ENCODE assay signal across 16 cellular contexts in genomic region chr21:46483300-46484295, GRCh38. TPM values are rescaled to one million over a fixed set of nuclear protein-coding genes. Genes with fewer than 3 reads are reported as not detected.
DNase-seq lines count a peak whose midpoint lies in the region; ATAC-seq, FAIRE-seq and TF ChIP-seq lines count a peak whose summit lies in the region.
"Had no signal": no experiment of that assay in that cellular context is flagged by ENCODE, and none has a peak within 500 bp of the region (broad histone marks: within the 10 kb centered on the region; RNA-seq: fewer than 3 reads in every experiment).

No MANE protein-coding gene starts in this region.

- H3K9ac ChIP-seq in K562 (ENCODE audit: insufficient read depth in 1 of 2, low read depth in 2 of 2, low read length in 2 of 2): no peak overlapping the region

- H3K79me2 ChIP-seq in K562 (ENCODE audit: control insufficient read depth, insufficient read depth, low read length): peaks cover 14% of the 10 kb centered on the region; the same call in 1 of the 3 replicates

- intact Hi-C loops in K562 (cut with micrococcal nuclease): no loop called here
- intact Hi-C loops in natural killer cell (cut with micrococcal nuclease): loop anchor here (2.0 to 5.0 kb wide), 2 partner anchors 54 to 59 kb away; no protein-coding TSS in a partner anchor

- peaks cover 10% of the 10 kb centered on the region for H3K36me3 Mint-ChIP-seq in natural killer cell
- H3K36me3 Mint-ChIP-seq in progenitor cell of endocrine pancreas (ENCODE audit: insufficient read depth): peaks cover 16% of the 10 kb centered on the region

- no peak for TF ChIP-seq POLR2A in K562 (conservative IDR thresholded peaks at IDR 0.05)
- no peak for TF ChIP-seq POLR2A in suprapubic skin (IDR thresholded peaks at IDR 0.05)

- CTCF ChIA-PET in K562 (lab: Yijun Ruan, JAX; ENCODE audit: low intra/inter-chr PET ratio): no interaction called here

- H3K4me1 ChIP-seq in K562 (replicated peaks in 1 of 2; ENCODE audit: control insufficient read depth in 2 of 2, insufficient read depth in 2 of 2, low read length in 2 of 2): peaks cover 3 to 7% of the 10 kb centered on the region in 2 experiments; a peak in 1 of 5 replicates
- peaks cover 7% of the 10 kb centered on the region for H3K4me1 ChIP-seq in suprapubic skin
- H3K4me1 ChIP-seq: Caco-2 had no signal

- FAIRE-seq in K562 (lab: Jason Lieb, UNC): no peak
- FAIRE-seq: GM18507, GM19239 had no signal

- H3K27me3 ChIP-seq in K562 (ENCODE audit: control insufficient read depth in 2 of 2, insufficient read depth in 2 of 2, low read length in 2 of 2): no peaks in the 10 kb centered on the region
- H3K27me3 ChIP-seq in suprapubic skin: no peaks in the 10 kb centered on the region

- no peak overlapping the region for H3K4me2 ChIP-seq in K562 (ENCODE audit: insufficient read depth, low read length)

- no peaks in the 10 kb centered on the region for H4K20me1 ChIP-seq in K562 (replicated peaks; ENCODE audit: control insufficient read depth, insufficient read depth, low read length)

- BruUV-seq in K562 (replicated peaks; lab: Mats Ljungman, UMichigan): no TSS peak

- in situ Hi-C loops in K562 (cut with MboI): no loop called here

- H3K4me3 Mint-ChIP-seq in natural killer cell (peak overlapping the region; percentile 73), progenitor cell of endocrine pancreas (ENCODE audit: low read depth) (no peak overlapping the region)

- H3K9me3 ChIP-seq in K562 (replicated peaks; ENCODE audit: control insufficient read depth, insufficient read depth, low read depth, low read length) (no peaks in the 10 kb centered on the region), suprapubic skin (no peaks in the 10 kb centered on the region)
- H3K9me3 ChIP-seq: Caco-2 had no signal

- H3K9me1 ChIP-seq in K562 (ENCODE audit: control insufficient read depth, insufficient read depth, low read length): no peaks in the 10 kb centered on the region

- WGBS in K562 (ENCODE audit: insufficient coverage, low coverage, missing lambda C conversion rate): 36% methylated on average over 6 of the region's 6 CpGs
- 64% methylated on average over 6 of the region's 6 CpGs for WGBS in suprapubic skin

- H2AFZ ChIP-seq in K562 (ENCODE audit: low read depth, low read length): no peak overlapping the region

- H3K4me3 ChIP-seq in K562 (no peak overlapping the region), suprapubic skin (no peak overlapping the region)
- H3K4me3 ChIP-seq: coronary artery had no signal

- no peaks in the 10 kb centered on the region for H3K27me3 Mint-ChIP-seq in natural killer cell (ENCODE audit: low read depth in 2 of 2)
- no peaks in the 10 kb centered on the region for H3K27me3 Mint-ChIP-seq in progenitor cell of endocrine pancreas

- no peak for DNase-seq in activated CD4-positive, CD25-positive, alpha-beta regulatory T cell treated with anti-CD3 and anti-CD28 coated beads, Interleukin-2, amount 50 U/mL, for 72 hours
- peak; percentile 13 for DNase-seq in GM03348 (ENCODE audit: low spot score)
- DNase-seq in K562 (ENCODE audit: extremely low read depth in 1 of 4, low spot score in 3 of 4): no peak
- DNase-seq in natural killer cell: peak; percentile 49
- no peak for DNase-seq in suprapubic skin (ENCODE audit: low spot score in 2 of 2)
- no peak for DNase-seq in progenitor cell of endocrine pancreas (ENCODE audit: low spot score, unreplicated experiment)
- DNase-seq: amygdala, Caco-2, Karpas-422, NCI-H1694, NCI-H526 had no signal

- no peak for TF ChIP-seq CTCF in K562 (IDR thresholded peaks at IDR 0.05 in 2 of 3, conservative IDR thresholded peaks at IDR 0.05 in 1 of 3; ENCODE audit: insufficient read depth in 2 of 3, low read depth in 1 of 3, low read length in 3 of 3)
- TF ChIP-seq CTCF in natural killer cell (IDR thresholded peaks at IDR 0.05): no peak
- TF ChIP-seq CTCF in suprapubic skin (IDR thresholded peaks at IDR 0.05): no peak
- TF ChIP-seq CTCF in progenitor cell of endocrine pancreas (IDR thresholded peaks at IDR 0.05; ENCODE audit: unreplicated experiment): no peak

- H3K36me3 ChIP-seq in K562 (ENCODE audit: control insufficient read depth, insufficient read depth, low read length) (peaks cover 26% of the 10 kb centered on the region; the same call in 1 of the 3 replicates), suprapubic skin (peaks cover 7% of the 10 kb centered on the region)

- POLR2A ChIA-PET in K562 (lab: Yijun Ruan, JAX): interaction anchor here (0.6 to 3.6 kb wide), 7 partner anchors 11 to 330 kb away, joined by 3 to 15 read pairs (median 4); partner anchors contain the start of gene DIP2A

- no peak overlapping the region for H3K27ac ChIP-seq in K562 (ENCODE audit: extremely low read depth, low read depth, low read length)
- H3K27ac ChIP-seq in suprapubic skin: no peak overlapping the region
- H3K27ac ChIP-seq: coronary artery had no signal

- TF ChIP-seq EP300 in K562 (IDR thresholded peaks at IDR 0.05; ENCODE audit: low read length) (no peak), suprapubic skin (IDR thresholded peaks at IDR 0.05) (no peak)

- H3K27ac Mint-ChIP-seq in natural killer cell: peak overlapping the region; percentile 71 to 90
- H3K27ac Mint-ChIP-seq in progenitor cell of endocrine pancreas: no peak overlapping the region

- H3K9me3 Mint-ChIP-seq in natural killer cell (no peaks in the 10 kb centered on the region), progenitor cell of endocrine pancreas (ENCODE audit: low read depth) (no peaks in the 10 kb centered on the region)

- peaks cover 62 to 68% of the 10 kb centered on the region in 2 donors for H3K4me1 Mint-ChIP-seq in natural killer cell
- H3K4me1 Mint-ChIP-seq in progenitor cell of endocrine pancreas (ENCODE audit: low read depth): no peaks in the 10 kb centered on the region

- ATAC-seq in activated CD4-positive, CD25-positive, alpha-beta regulatory T cell treated with anti-CD3 and anti-CD28 coated beads, Interleukin-2, amount 50 U/mL, for 24 hours: peak; percentile 35 to 49
- ATAC-seq in K562: peak; percentile 86
- ATAC-seq in natural killer cell: peak; percentile 84 to 98 (median 91)
- no peak for ATAC-seq in GM21360 (IDR thresholded peaks at IDR 0.05; ENCODE audit: unreplicated experiment)

- TF ChIP-seq RAD21 in K562 (CRISPR knock-in tag; conservative IDR thresholded peaks at IDR 0.05 in 1 of 2, IDR thresholded peaks at IDR 0.05 in 1 of 2): no peak

TF ChIP-seq in K562, 482 proteins besides CTCF, POLR2A, EP300 and RAD21:
- no peak for TF ChIP-seq BRF1 (IDR thresholded peaks at IDR 0.05; ENCODE audit: borderline replicate concordance, extremely low read depth, insufficient read length)
- TF ChIP-seq NFIC (IDR thresholded peaks at IDR 0.05): peak; percentile 28; the same call in 1 of the 2 replicates
TF ChIP-seq in K562: peak in this region for 1.

RNA-seq across cellular contexts. Expression of gene DIP2A, which starts 24.9 kb away (rescaled TPM):
- 344 and 474 TPM in 2 replicates for total RNA-seq in K562 (2011; cell fraction: chromatin; rRNA removed; ENCODE audit: low replicate concordance)
- total RNA-seq in K562 (2011; cell fraction: nucleolus; rRNA removed): 211 and 231 TPM in 2 replicates
- 245 and 258 TPM in 2 replicates for total RNA-seq in K562 (2011; cell fraction: nucleoplasm; rRNA removed)
- total RNA-seq in K562 (2014; rRNA removed): 13.8 and 19.7 TPM in 2 replicates
- 14.9 and 19.1 TPM in 2 replicates for total RNA-seq in K562 (2014; rRNA removed; fragmentation: Illumina TruSeq; extraction: Trizol)
- total RNA-seq in K562 (2015; rRNA removed; fragmentation: Illumina TruSeq; extraction: Trizol): 19.6 and 20.3 TPM in 2 replicates
- total RNA-seq in K562 (2021): 31.1 and 32.3 TPM in 2 replicates
- polyA plus RNA-seq in K562 (2011; rRNA removed): 34.5 and 41.3 TPM in 2 replicates
- polyA plus RNA-seq in K562 (2011; cell fraction: cytosol; rRNA removed): 22.5 and 24.1 TPM in 2 replicates
- polyA plus RNA-seq in K562 (2011; cell fraction: nucleus; rRNA removed): 167 and 196 TPM in 2 replicates
- 21.7 and 36.7 TPM in 2 replicates for polyA plus RNA-seq in K562 (2012)
- polyA plus RNA-seq in K562 (2014; fragmentation: Illumina TruSeq; extraction: Trizol): 21.3 and 23.9 TPM in 2 replicates
- polyA plus RNA-seq in K562 (2014; fragmentation: Nextera tagmentation; extraction: Ambion mirVana): 1 to 10 TPM; 4.3 to 4.6 TPM
- polyA plus RNA-seq in K562 (2014; rRNA removed): 30.0 and 31.1 TPM in 2 replicates
- polyA minus RNA-seq in K562 (2011; rRNA and poly(A)+ RNA removed): 48.3 and 48.8 TPM in 2 replicates
- polyA minus RNA-seq in K562 (2011; cell fraction: cytosol; rRNA and poly(A)+ RNA removed): 21.6 and 23.7 TPM in 2 replicates
- polyA minus RNA-seq in K562 (2011; cell fraction: nucleus; rRNA and poly(A)+ RNA removed): 89.9 and 113 TPM in 2 replicates
- 100 to 1,000 TPM; 166 to 308 (median 170) TPM for total RNA-seq in natural killer cell
- 100 to 1,000 TPM in 1 of 4 donors, 10 to 100 TPM in 3; 42.3 to 141 (median 52.8) TPM for total RNA-seq in suprapubic skin
- 70.2 and 70.7 TPM in 2 replicates for total RNA-seq in progenitor cell of endocrine pancreas

Comparison
In these comparisons a context has a peak if more than half of its experiments do, and no peak if none do; other contexts are left out.
1. DNase-seq: peak in GM03348 (single experiment) and natural killer cell (single experiment); none in activated CD4-positive, CD25-positive, alpha-beta regulatory T cell treated with anti-CD3 and anti-CD28 coated beads, Interleukin-2, amount 50 U/mL, for 72 hours (single experiment), K562 (0 of 4), suprapubic skin (0 of 2) and progenitor cell of endocrine pancreas (single experiment).